Comparison of ENCODE assay signal across 21 cellular contexts in genomic region chr2:161120775-161121174, GRCh38.
"Had no signal": no experiment of that assay in that cellular context is flagged by ENCODE, and none has a peak within 500 bp of the region (broad histone marks: within the 10 kb centered on the region; RNA-seq: fewer than 3 reads in every experiment).

No MANE protein-coding gene starts in this region.

- H3K4me2 ChIP-seq: SK-N-SH had no signal

- H3K27ac ChIP-seq: RWPE1 had no signal

- H3K9me3 ChIP-seq: SK-N-SH had no signal

- ATAC-seq: Panc1, PC-3 had no signal

- DNase-seq: Kasumi-1, KG1, MM.1S, NCI-H1092 treated with DMSO at 0.1 percent for 48 hours, NCI-H1436, NCI-H187, NCI-H2029, NCI-H2081 treated with DMSO at 0.1 percent for 48 hours, NCI-H2171, NCI-H226, NCI-H446, NCI-H510A, NCI-H524 treated with DMSO at 0.1 percent for 48 hours, NCI-H69, NCI-H774, PC-3, SHP77, SK-N-SH, SW 1271 had no signal

- H3K9me2 ChIP-seq: SK-N-SH had no signal

- H3K9ac ChIP-seq: SK-N-SH had no signal
